ENCODE assay signal across 8 cellular contexts in genomic region chr1:43067856-43068751, GRCh38.
DNase-seq lines count a peak whose midpoint lies in the region; ATAC-seq and TF ChIP-seq lines count a peak whose summit lies in the region.

No MANE protein-coding gene starts in this region.

- H3K4me1 Mint-ChIP-seq in activated naive CD8-positive, alpha-beta T cell treated with anti-CD3 and anti-CD28 coated beads, Interleukin-2, amount 10 ng/mL, durations not matched to agents 7 days and 5 days = peaks cover 5% of the 10 kb centered on the region

- H3K27ac Mint-ChIP-seq in activated naive CD8-positive, alpha-beta T cell treated with anti-CD3 and anti-CD28 coated beads, Interleukin-2, amount 10 ng/mL, durations not matched to agents 7 days and 5 days = peak overlapping the region; percentile 59

- peak overlapping the region; percentile 63 for H3K4me3 Mint-ChIP-seq in activated naive CD8-positive, alpha-beta T cell treated with anti-CD3 and anti-CD28 coated beads, Interleukin-2, amount 10 ng/mL, durations not matched to agents 7 days and 5 days

- POLR2A ChIA-PET in activated naive CD8-positive, alpha-beta T cell treated with anti-CD3 and anti-CD28 coated beads, Interleukin-2, amount 10 ng/mL, durations not matched to agents 7 days and 5 days (lab: Charles Lee) = interaction anchor here (1.6 kb wide), 1 partner anchor 144 kb away, joined by 3 read pairs; no protein-coding TSS in a partner anchor

- H3K36me3 ChIP-seq in heart left ventricle = no peaks in the 10 kb centered on the region

- no peaks in the 10 kb centered on the region for H3K36me3 Mint-ChIP-seq in activated naive CD8-positive, alpha-beta T cell treated with anti-CD3 and anti-CD28 coated beads, Interleukin-2, amount 10 ng/mL, durations not matched to agents 7 days and 5 days

- no peak for TF ChIP-seq CTCF in heart left ventricle (IDR thresholded peaks at IDR 0.05)

- H3K9me3 ChIP-seq in heart left ventricle = no peaks in the 10 kb centered on the region

- ATAC-seq in heart left ventricle = peak in 3 of 4 donors; percentile 3 to 45 (median 25)
- ATAC-seq in activated naive CD8-positive, alpha-beta T cell treated with anti-CD3 and anti-CD28 coated beads, Interleukin-2, amount 10 ng/mL, durations not matched to agents 7 days and 5 days (ENCODE audit: low read depth) = peak; percentile 68
- ATAC-seq in HG03432 (IDR thresholded peaks at IDR 0.05; ENCODE audit: unreplicated experiment) = no peak
- no peak for ATAC-seq in GM21528 (IDR thresholded peaks at IDR 0.05; ENCODE audit: low FRiP score, unreplicated experiment)
- no peak for ATAC-seq in GM21723 (IDR thresholded peaks at IDR 0.05; ENCODE audit: unreplicated experiment)

- DNase-seq in heart left ventricle (peak in 1 of 5 donors; percentile 26), cardiac septum (ENCODE audit: low spot score) (no peak), iPS-NIHi7 (ENCODE audit: extremely low spot score) (peak; percentile 52), substantia nigra (lab: John Stamatoyannopoulos, UW) (peak in 26 of 49 donors; percentile 7 to 78 (median 26))
- peak; percentile 64 for DNase-seq in activated naive CD8-positive, alpha-beta T cell treated with anti-CD3 and anti-CD28 coated beads, Interleukin-2, amount 10 ng/mL, durations not matched to agents 7 days and 5 days

- H3K27ac ChIP-seq in heart left ventricle (peak overlapping the region in 2 of 12 donors; percentile 1 to 16), substantia nigra (ENCODE audit: low read depth, low read length, poor library complexity, severe bottlenecking) (peak overlapping the region; percentile 35)

- H3K4me1 ChIP-seq in heart left ventricle = peaks cover 0 to 11% (median 4%) of the 10 kb centered on the region in 12 donors

- H3K27me3 Mint-ChIP-seq in activated naive CD8-positive, alpha-beta T cell treated with anti-CD3 and anti-CD28 coated beads, Interleukin-2, amount 10 ng/mL, durations not matched to agents 7 days and 5 days = peaks cover 2% of the 10 kb centered on the region

- H3K4me3 ChIP-seq in heart left ventricle = peak overlapping the region in 11 of 12 donors; percentile 23 to 58 (median 50)

- WGBS in heart left ventricle, 4 donors = 10 to 26% (median 16%) methylated on average over 21 to 64 of the region's 64 CpGs

- no peak for TF ChIP-seq POLR2A in heart left ventricle (IDR thresholded peaks at IDR 0.05)

- intact Hi-C loops in heart left ventricle (cut with DNase I) = no loop called here
- intact Hi-C loops in cardiac septum (cut with DNase I) = no loop called here

- H3K9me3 Mint-ChIP-seq in activated naive CD8-positive, alpha-beta T cell treated with anti-CD3 and anti-CD28 coated beads, Interleukin-2, amount 10 ng/mL, durations not matched to agents 7 days and 5 days = no peaks in the 10 kb centered on the region

- peaks cover 0 to 9% (median 0%) of the 10 kb centered on the region in 9 donors for H3K27me3 ChIP-seq in heart left ventricle

Comparison
In these comparisons a context has a peak if more than half of its experiments do, and no peak if none do; other contexts are left out.
1. ATAC-seq: peak in heart left ventricle (3 of 4) and activated naive CD8-positive, alpha-beta T cell treated with anti-CD3 and anti-CD28 coated beads, Interleukin-2, amount 10 ng/mL, durations not matched to agents 7 days and 5 days (single experiment); none in HG03432 (single experiment), GM21528 (single experiment) and GM21723 (single experiment).